In genomic region chr20:17441745-17442144, GRCh38 we compare ENCODE assay signal across 30 cellular contexts.
A peak's percentile ranks its signal among the peaks of the same experiment; 100 is the strongest.
DNase-seq lines count a peak whose midpoint lies in the region; ATAC-seq, FAIRE-seq and TF ChIP-seq lines count a peak whose summit lies in the region.
"Had no signal": no experiment of that assay in that cellular context is flagged by ENCODE, and none has a peak within 500 bp of the region (broad histone marks: within the 10 kb centered on the region; RNA-seq: fewer than 3 reads in every experiment).

No MANE protein-coding gene starts in this region.

- ATAC-seq in HepG2 = no peak
- no peak for ATAC-seq in right lobe of liver
- ATAC-seq: CD8-positive, alpha-beta T cell had no signal

- TF ChIP-seq POLR2A in HepG2 (IDR thresholded peaks at IDR 0.05; ENCODE audit: insufficient read depth in 1 of 2, low read depth in 2 of 2, low read length in 2 of 2) (no peak), right lobe of liver (IDR thresholded peaks at IDR 0.05) (no peak), esophagus muscularis mucosa (IDR thresholded peaks at IDR 0.05; ENCODE audit: low read depth) (no peak)

- H3K27me3 ChIP-seq in HepG2 (ENCODE audit: control insufficient read depth in 1 of 2, insufficient read depth in 2 of 2, low read length in 2 of 2) (peaks cover 6 to 58% of the 10 kb centered on the region in 2 experiments), right lobe of liver (no peaks in the 10 kb centered on the region), esophagus muscularis mucosa (peaks cover 0 to 44% (median 0%) of the 10 kb centered on the region in 4 donors)
- H3K27me3 ChIP-seq: BLaER1; BLaER1 treated with 17β-estradiol and CSF1 and Interleukin-3, amounts not matched to agents 10 nM and 100 nM had no signal

- intact Hi-C loops in HepG2 (cut with micrococcal nuclease; ENCODE audit: unreplicated experiment) (no loop called here), right lobe of liver (cut with DNase I) (no loop called here), esophagus muscularis mucosa (cut with DNase I) (no loop called here)

- in situ Hi-C loops in HepG2 (cut with HindIII; ENCODE audit: extremely low pct_ligation_motif_present, low pct_unique_long_range_greater_than_20kb) = no loop called here

- H3K9me3 ChIP-seq in HepG2 (ENCODE audit: low read length) (no peaks in the 10 kb centered on the region), right lobe of liver (no peaks in the 10 kb centered on the region), esophagus muscularis mucosa (no peaks in the 10 kb centered on the region)
- H3K9me3 ChIP-seq: BE2C, BLaER1, Caco-2 had no signal

- POLR2A ChIA-PET in HepG2 (lab: Yijun Ruan, JAX) = no interaction called here

- CTCF ChIA-PET in HepG2 (lab: Yijun Ruan, JAX; ENCODE audit: low intra/inter-chr PET ratio, low total read pairs) = no interaction called here

- TF ChIP-seq CTCF in HepG2 (CRISPR knock-in tag; IDR thresholded peaks at IDR 0.05) (no peak), right lobe of liver (IDR thresholded peaks at IDR 0.05) (no peak), esophagus muscularis mucosa (IDR thresholded peaks at IDR 0.05) (no peak)

- H3K36me3 ChIP-seq in HepG2 (replicated peaks in 1 of 2; ENCODE audit: control insufficient read depth in 1 of 2, insufficient read depth in 2 of 2, low read length in 2 of 2) (no peaks in the 10 kb centered on the region), right lobe of liver (no peaks in the 10 kb centered on the region), esophagus muscularis mucosa (no peaks in the 10 kb centered on the region)
- H3K36me3 ChIP-seq: BE2C; BLaER1; BLaER1 treated with 17β-estradiol and CSF1 and Interleukin-3, amounts not matched to agents 10 nM and 100 nM had no signal

- H3K4me3 ChIP-seq in HepG2 (replicated peaks in 1 of 3; ENCODE audit: insufficient read depth in 1 of 3, low read depth in 2 of 3, low read length in 3 of 3) = no peak overlapping the region
- no peak overlapping the region for H3K4me3 ChIP-seq in right lobe of liver
- no peak overlapping the region for H3K4me3 ChIP-seq in esophagus muscularis mucosa
- H3K4me3 ChIP-seq: A549; BLaER1; BLaER1 treated with 17β-estradiol and CSF1 and Interleukin-3, amounts not matched to agents 10 nM and 100 nM had no signal

- H3K9ac ChIP-seq in HepG2 (ENCODE audit: insufficient read depth, low read depth, low read length) = no peak overlapping the region
- H3K9ac ChIP-seq: BLaER1; BLaER1 treated with 17β-estradiol and CSF1 and Interleukin-3, amounts not matched to agents 10 nM and 100 nM had no signal

- no peak for TF ChIP-seq RAD21 in HepG2 (CRISPR knock-in tag; IDR thresholded peaks at IDR 0.05)

- TF ChIP-seq EP300 in HepG2 (IDR thresholded peaks at IDR 0.05; ENCODE audit: low read depth in 2 of 2, low read length in 2 of 2) = no peak
- no peak for TF ChIP-seq EP300 in HepG2 (CRISPR knock-in tag; IDR thresholded peaks at IDR 0.05; ENCODE audit: borderline replicate concordance)
- no peak for TF ChIP-seq EP300 in esophagus muscularis mucosa (IDR thresholded peaks at IDR 0.05)

- 0% methylated on average over 1 of the region's 1 CpG for WGBS in HepG2 (ENCODE audit: low lambda C conversion rate)
- 70% methylated on average over 1 of the region's 1 CpG for WGBS in right lobe of liver (ENCODE audit: insufficient coverage, low coverage, low lambda C conversion rate, missing lambda C conversion rate)
- 100% methylated on average over 1 of the region's 1 CpG for WGBS in esophagus muscularis mucosa

- peaks cover 18% of the 10 kb centered on the region for H3K4me1 ChIP-seq in HepG2 (ENCODE audit: insufficient read depth, low read length)
- H3K4me1 ChIP-seq in right lobe of liver = no peaks in the 10 kb centered on the region
- H3K4me1 ChIP-seq in esophagus muscularis mucosa = no peaks in the 10 kb centered on the region
- H3K4me1 ChIP-seq: A549; BE2C; BLaER1; BLaER1 treated with 17β-estradiol and CSF1 and Interleukin-3, amounts not matched to agents 10 nM and 100 nM had no signal

- BruUV-seq in HepG2 (replicated peaks; lab: Mats Ljungman, UMichigan) = no TSS peak

- H2AFZ ChIP-seq in HepG2 (ENCODE audit: low read length) = no peak overlapping the region

- H4K20me1 ChIP-seq in HepG2 (ENCODE audit: insufficient read depth, low read length) = no peaks in the 10 kb centered on the region; the same call in 1 of the 2 replicates
- H4K20me1 ChIP-seq: BLaER1; BLaER1 treated with 17β-estradiol and CSF1 and Interleukin-3, amounts not matched to agents 10 nM and 100 nM had no signal

- DNase-seq in HepG2 (ENCODE audit: low spot score) (no peak), right lobe of liver (no peak), esophagus muscularis mucosa (ENCODE audit: extremely low spot score) (peak; percentile 57), NCI-H1105 (lab: John Stamatoyannopoulos, UW) (no peak)
- DNase-seq: 8988T; ACHN; AML-193; BE2C; C1 segment of cervical spinal cord; Caco-2; Calu3; CD4-positive, alpha-beta memory T cell; CD4-positive, alpha-beta T cell; CD4-positive, CD25-positive, alpha-beta regulatory T cell; CD8-positive, alpha-beta memory T cell; CD8-positive, alpha-beta T cell; COR-L47; DMS 273 treated with DMSO at 0.1 percent for 48 hours; DMS153; DMS79; DMS79 treated with DMSO at 0.1 percent for 48 hours; DND-41; EL had no signal

- H3K27ac ChIP-seq in HepG2 (ENCODE audit: extremely low read length, insufficient read depth, low read length) = no peak overlapping the region
- no peak overlapping the region for H3K27ac ChIP-seq in right lobe of liver
- no peak overlapping the region for H3K27ac ChIP-seq in esophagus muscularis mucosa (replicated peaks in 1 of 4)
- H3K27ac ChIP-seq: 22Rv1; A549; BLaER1; BLaER1 treated with 17β-estradiol and CSF1 and Interleukin-3, amounts not matched to agents 10 nM and 100 nM; C4-2B had no signal

- no peak for FAIRE-seq in HepG2 (lab: Jason Lieb, UNC)
- FAIRE-seq: A204.1, A549, D721Med had no signal

- H3K4me2 ChIP-seq in HepG2 (ENCODE audit: low read depth, low read length) = no peak overlapping the region
- H3K4me2 ChIP-seq: A549; BLaER1; BLaER1 treated with 17β-estradiol and CSF1 and Interleukin-3, amounts not matched to agents 10 nM and 100 nM had no signal

- H3K79me2 ChIP-seq in HepG2 (ENCODE audit: insufficient read depth, low read length) = no peaks in the 10 kb centered on the region

TF ChIP-seq in HepG2, 621 proteins besides CTCF, POLR2A, EP300 and RAD21:
- TF ChIP-seq RBM22 (optimal IDR thresholded peaks at IDR 0.05; ENCODE audit: low read length) = no peak
- TF ChIP-seq ZNF496 (CRISPR knock-in tag; IDR thresholded peaks at IDR 0.05; ENCODE audit: insufficient replicate concordance) = no peak
- peak; percentile 90 for TF ChIP-seq ATF7 (IDR thresholded peaks at IDR 0.05)
- TF ChIP-seq ATF7 (CRISPR knock-in tag; IDR thresholded peaks at IDR 0.05) = no peak
